In genomic region chr14:51242545-51243490, GRCh38 we compare ENCODE assay signal across 1 cellular context.
TF ChIP-seq lines count a peak whose summit lies in the region.

No MANE protein-coding gene starts in this region.

TF ChIP-seq in IMR-90, 13 proteins besides CTCF, POLR2A, EP300 and RAD21 (continued from another document):
- TF ChIP-seq ELK1 (IDR thresholded peaks at IDR 0.05; ENCODE audit: borderline replicate concordance, low read depth, low read length) = no peak
